ENCODE assay signal across 10 cellular contexts in genomic region chr19:5103061-5103701, GRCh38.
DNase-seq lines count a peak whose midpoint lies in the region; ATAC-seq and TF ChIP-seq lines count a peak whose summit lies in the region.
"Had no signal": no experiment of that assay in that cellular context is flagged by ENCODE, and none has a peak within 500 bp of the region (broad histone marks: within the 10 kb centered on the region; RNA-seq: fewer than 3 reads in every experiment).

No MANE protein-coding gene starts in this region.

- no peak overlapping the region for H3K56ac ChIP-seq in H9 (ENCODE audit: insufficient read length, low read depth, low read length)

- H3K36me3 ChIP-seq in SK-N-MC (ENCODE audit: insufficient read depth, low read length), result peaks cover 16% of the 10 kb centered on the region
- H3K36me3 ChIP-seq in gastroesophageal sphincter, result peaks cover 0 to 49% of the 10 kb centered on the region in 2 donors
- peaks cover 3% of the 10 kb centered on the region for H3K36me3 ChIP-seq in rectal smooth muscle tissue (ENCODE audit: control insufficient read depth, insufficient read depth, low read length)

- H2BK15ac ChIP-seq in H9 (ENCODE audit: low read depth, low read length), result no peak overlapping the region

- no peak overlapping the region for H2BK5ac ChIP-seq in H9 (ENCODE audit: insufficient read length, low read length)

- peaks cover 0 to 51% (median 20%) of the 10 kb centered on the region in 3 donors for H3K4me1 ChIP-seq in gastroesophageal sphincter
- H3K4me1 ChIP-seq in rectal smooth muscle tissue (ENCODE audit: control insufficient read depth, insufficient read depth, low read length), result peaks cover 17% of the 10 kb centered on the region
- H3K4me1 ChIP-seq in H9 (ENCODE audit: insufficient read depth, low read length), result no peaks in the 10 kb centered on the region
- H3K4me1 ChIP-seq: parathyroid adenoma had no signal

- H3K23me2 ChIP-seq in H9 (ENCODE audit: insufficient read length, low read depth, low read length, poor library complexity, severe bottlenecking), result no peaks in the 10 kb centered on the region

- H3K27ac ChIP-seq in SK-N-MC, result peak overlapping the region; percentile 84
- H3K27ac ChIP-seq in gastroesophageal sphincter, result peak overlapping the region in 3 of 4 donors; percentile 38 to 70 (median 56)
- H3K27ac ChIP-seq in rectal smooth muscle tissue (ENCODE audit: low read depth, low read length), result peak overlapping the region; percentile 53
- no peak overlapping the region for H3K27ac ChIP-seq in H9 (ENCODE audit: insufficient read length, low read depth, low read length)
- H3K27ac ChIP-seq: parathyroid adenoma had no signal

- H4K8ac ChIP-seq in H9 (replicated peaks; ENCODE audit: insufficient read length, low read depth, low read length), result no peak overlapping the region

- H2AK5ac ChIP-seq in H9 (ENCODE audit: insufficient read length, low read length), result no peak overlapping the region

- no peak for TF ChIP-seq POLR2A in gastroesophageal sphincter (IDR thresholded peaks at IDR 0.05)

- no peak for TF ChIP-seq EP300 in gastroesophageal sphincter (IDR thresholded peaks at IDR 0.05)

- no peak overlapping the region for H2BK120ac ChIP-seq in H9 (ENCODE audit: low read depth, low read length, poor library complexity, severe bottlenecking)

- ATAC-seq in gastroesophageal sphincter (peak; percentile 57), HG03095 (IDR thresholded peaks at IDR 0.05; ENCODE audit: unreplicated experiment) (no peak)
- no peak for ATAC-seq in activated CD4-positive, CD25-positive, alpha-beta regulatory T cell treated with anti-CD3 and anti-CD28 coated beads, Interleukin-2, amount 50 U/mL, for 24 hours

- peak overlapping the region in 1 of 3 experiments; percentile 74; a peak in 1 of 7 replicates for H3K27ac Mint-ChIP-seq in H9
- H3K27ac Mint-ChIP-seq: activated B cell treated with CpG ODN at 0.5 μM for 24 hours had no signal

- no peak overlapping the region for H3K4me3 Mint-ChIP-seq in H9
- H3K4me3 Mint-ChIP-seq: activated B cell treated with CpG ODN at 0.5 μM for 24 hours had no signal

- H3K9ac ChIP-seq in SK-N-MC (ENCODE audit: insufficient read length) (peak overlapping the region; percentile 4), rectal smooth muscle tissue (ENCODE audit: low read length) (no peak overlapping the region), H9 (ENCODE audit: extremely low read depth, insufficient read length, low read length) (no peak overlapping the region)
- H3K9ac ChIP-seq: parathyroid adenoma had no signal

- no peak overlapping the region for H3K18ac ChIP-seq in H9 (ENCODE audit: insufficient read length, low read depth, low read length)

- H3K14ac ChIP-seq in H9 (ENCODE audit: insufficient read depth, low read length), result no peak overlapping the region; the same call in 1 of the 2 replicates

- no peak overlapping the region for H2BK20ac ChIP-seq in H9 (ENCODE audit: low read depth, low read length, poor library complexity, severe bottlenecking)

- H2BK12ac ChIP-seq in H9 (ENCODE audit: insufficient read length, low read depth, low read length), result no peak overlapping the region

- H2AFZ ChIP-seq in H9 (ENCODE audit: low read length), result no peak overlapping the region
- H2AFZ ChIP-seq: parathyroid adenoma had no signal

- peaks cover 24 to 34% (median 30%) of the 10 kb centered on the region in 3 experiments for H3K36me3 Mint-ChIP-seq in H9 (ENCODE audit: insufficient read depth in 1 of 3, low read depth in 3 of 3)

- H4K20me1 ChIP-seq in H9 (ENCODE audit: control insufficient read depth, insufficient read depth, insufficient read length), result no peaks in the 10 kb centered on the region

- H3K9me3 ChIP-seq in SK-N-MC (ENCODE audit: low read depth, low read length), result peaks cover 6% of the 10 kb centered on the region; the same call in 1 of the 2 replicates
- H3K9me3 ChIP-seq in gastroesophageal sphincter, result peaks cover 0 to 24% (median 0%) of the 10 kb centered on the region in 3 donors
- H3K9me3 ChIP-seq in H9 (ENCODE audit: control insufficient read depth, low read depth, low read length), result peaks cover 8% of the 10 kb centered on the region

- TF ChIP-seq CTCF in gastroesophageal sphincter (IDR thresholded peaks at IDR 0.05) (no peak), H9 (conservative IDR thresholded peaks at IDR 0.05) (no peak)

- 0 out of 4 replicates have a peak, but pooled peaks cover 0 to 4% of the 10 kb centered on the region in 2 experiments for H3K4me1 Mint-ChIP-seq in H9
- H3K4me1 Mint-ChIP-seq: activated B cell treated with CpG ODN at 0.5 μM for 24 hours had no signal

- H3K4me2 ChIP-seq in H9 (ENCODE audit: insufficient read depth, insufficient read length, low read length), result no peak overlapping the region

- no peak overlapping the region for H4K5ac ChIP-seq in H9 (ENCODE audit: insufficient read length, low read depth, low read length)

- H3K4me3 ChIP-seq in SK-N-MC (peak overlapping the region; percentile 69), gastroesophageal sphincter (peak overlapping the region in 1 of 2 donors; percentile 13), rectal smooth muscle tissue (ENCODE audit: low read length) (no peak overlapping the region)

- DNase-seq in DMS79 treated with DMSO at 0.1 percent for 48 hours (lab: John Stamatoyannopoulos, UW) (peak; percentile 86), SK-N-MC (ENCODE audit: low read depth, low spot score) (peak; percentile 40), NCI-H226 (no peak), H9 (no peak)
- DNase-seq: activated B cell treated with CpG ODN at 0.5 μM for 24 hours had no signal

- H4K91ac ChIP-seq in H9 (ENCODE audit: insufficient read length, low read depth, low read length), result no peak overlapping the region

- no peaks in the 10 kb centered on the region for H3K27me3 Mint-ChIP-seq in H9 (ENCODE audit: low read depth)
- H3K27me3 Mint-ChIP-seq: activated B cell treated with CpG ODN at 0.5 μM for 24 hours had no signal

- no peak overlapping the region for H3K4ac ChIP-seq in H9 (ENCODE audit: low read depth, low read length)

- WGBS in gastroesophageal sphincter (ENCODE audit: low coverage in 1 of 2), 2 donors, result no CpG with 5 or more reads among the region's 29 CpGs
- no CpG with 5 or more reads among the region's 29 CpGs for WGBS in H9 (ENCODE audit: extremely low coverage, insufficient read length, low lambda C conversion rate)

- H3K79me2 ChIP-seq in H9 (ENCODE audit: insufficient read depth, low read length), result no peaks in the 10 kb centered on the region

- H3K9me3 Mint-ChIP-seq in H9, result peaks cover 23 to 25% of the 10 kb centered on the region in 2 experiments

- H3K79me1 ChIP-seq in H9 (ENCODE audit: insufficient read depth, low read depth, low read length, poor library complexity, severe bottlenecking), result no peaks in the 10 kb centered on the region

- H3K23ac ChIP-seq in H9 (ENCODE audit: insufficient read length, low read depth, low read length), result no peak overlapping the region

- no peaks in the 10 kb centered on the region for H3K27me3 ChIP-seq in gastroesophageal sphincter
- H3K27me3 ChIP-seq in rectal smooth muscle tissue (ENCODE audit: control insufficient read depth, insufficient read depth, low read length), result no peaks in the 10 kb centered on the region
- H3K27me3 ChIP-seq in H9 (ENCODE audit: insufficient read depth, low read length), result no peaks in the 10 kb centered on the region

- H3T11ph ChIP-seq in H9 (ENCODE audit: low read length), result no peak overlapping the region

Comparison
In these comparisons a context has a peak if more than half of its experiments do, and no peak if none do; other contexts are left out.
1. DNase-seq: peak in DMS79 treated with DMSO at 0.1 percent for 48 hours (single experiment) and SK-N-MC (single experiment); none in NCI-H226 (single experiment) and H9 (single experiment).